ENCODE assay signal across 5 cellular contexts in genomic region chrX:31371956-31372355, GRCh38.
"Had no signal": no experiment of that assay in that cellular context is flagged by ENCODE, and none has a peak within 500 bp of the region (broad histone marks: within the 10 kb centered on the region; RNA-seq: fewer than 3 reads in every experiment).

No MANE protein-coding gene starts in this region.

- DNase-seq: H9, HCEC 1CT had no signal

- FAIRE-seq: H54, HepG2 had no signal

- H3K4me2 ChIP-seq: GM23338 had no signal

- H3K4me3 ChIP-seq: GM23338 had no signal

- H2AFZ ChIP-seq: GM23338 had no signal

- ATAC-seq: GM23338, HepG2 had no signal
